Comparison of ENCODE assay signal across 9 cellular contexts in genomic region chr17:64781394-64781793, GRCh38.
DNase-seq lines count a peak whose midpoint lies in the region; ATAC-seq, FAIRE-seq and TF ChIP-seq lines count a peak whose summit lies in the region.
"Had no signal": no experiment of that assay in that cellular context is flagged by ENCODE, and none has a peak within 500 bp of the region (broad histone marks: within the 10 kb centered on the region; RNA-seq: fewer than 3 reads in every experiment).

No MANE protein-coding gene starts in this region.

- H3K4me1 Mint-ChIP-seq in activated naive CD8-positive, alpha-beta T cell treated with anti-CD3 and anti-CD28 coated beads, Interleukin-2, amount 50 U/mL, for 24 hours: peaks cover 34% of the 10 kb centered on the region

- H3K27me3 Mint-ChIP-seq in activated naive CD8-positive, alpha-beta T cell treated with anti-CD3 and anti-CD28 coated beads, Interleukin-2, amount 50 U/mL, for 24 hours: peaks cover 12% of the 10 kb centered on the region

- TF ChIP-seq POLR2A in Peyer's patch (IDR thresholded peaks at IDR 0.05): no peak

- no peak overlapping the region for H3K9ac ChIP-seq in iPS-18a (ENCODE audit: low read length)

- peaks cover 0 to 33% (median 0%) of the 10 kb centered on the region in 3 donors for H3K36me3 ChIP-seq in Peyer's patch
- H3K36me3 ChIP-seq in iPS-18a (ENCODE audit: control insufficient read depth, low read depth, low read length): no peaks in the 10 kb centered on the region

- FAIRE-seq in GM18507 (lab: Jason Lieb, UNC): peak; percentile 52
- FAIRE-seq: islet of Langerhans had no signal

- H3K36me3 Mint-ChIP-seq in activated naive CD8-positive, alpha-beta T cell treated with anti-CD3 and anti-CD28 coated beads, Interleukin-2, amount 50 U/mL, for 24 hours (ENCODE audit: low read depth): no peaks in the 10 kb centered on the region

- no peaks in the 10 kb centered on the region for H3K9me3 Mint-ChIP-seq in activated naive CD8-positive, alpha-beta T cell treated with anti-CD3 and anti-CD28 coated beads, Interleukin-2, amount 50 U/mL, for 24 hours

- no peaks in the 10 kb centered on the region for H3K9me3 ChIP-seq in Peyer's patch
- H3K9me3 ChIP-seq in iPS-18a (ENCODE audit: control insufficient read depth, low read depth, low read length): no peaks in the 10 kb centered on the region

- H3K4me1 ChIP-seq in Peyer's patch (peaks cover 4 to 61% (median 37%) of the 10 kb centered on the region in 4 donors), iPS-18a (ENCODE audit: control insufficient read depth, low read depth, low read length) (peaks cover 17% of the 10 kb centered on the region)

- no peak overlapping the region for H3K27ac Mint-ChIP-seq in activated naive CD8-positive, alpha-beta T cell treated with anti-CD3 and anti-CD28 coated beads, Interleukin-2, amount 50 U/mL, for 24 hours

- H3K27ac ChIP-seq in Peyer's patch: peak overlapping the region; percentile 11 to 48 (median 40)
- H3K27ac ChIP-seq in iPS-18a (ENCODE audit: low read length): no peak overlapping the region

- peak overlapping the region; percentile 35 to 64 (median 48) for H3K4me3 ChIP-seq in Peyer's patch
- H3K4me3 ChIP-seq in iPS-18a (ENCODE audit: low read length): peak overlapping the region; percentile 50

- H3K27me3 ChIP-seq in Peyer's patch (peaks cover 0 to 18% of the 10 kb centered on the region in 2 donors), iPS-18a (ENCODE audit: control insufficient read depth, insufficient read depth, low read length) (peaks cover 73% of the 10 kb centered on the region)

- no peak for TF ChIP-seq CTCF in Peyer's patch (IDR thresholded peaks at IDR 0.05)

- no peak for DNase-seq in GM18507 (ENCODE audit: extremely low spot score, insufficient read length, low read depth)
- peak; percentile 61 to 83 (median 73) for DNase-seq in Peyer's patch
- peak; percentile 58 for DNase-seq in activated naive CD8-positive, alpha-beta T cell treated with anti-CD3 and anti-CD28 coated beads, Interleukin-2, amount 50 U/mL, for 24 hours
- DNase-seq in stimulated activated CD8-positive, alpha-beta memory T cell treated with anti-CD3 and anti-CD28 coated beads, Interleukin-12 subunit alpha, Interleukin-12 subunit beta, amount 100 ng/mL, for 4 hours (ENCODE audit: low read depth): peak; percentile 18
- DNase-seq in cerebellar cortex (ENCODE audit: low spot score): no peak

- ATAC-seq in activated naive CD8-positive, alpha-beta T cell treated with anti-CD3 and anti-CD28 coated beads, Interleukin-2, amount 50 U/mL, for 24 hours: peak; percentile 26
- ATAC-seq in HG02840 (IDR thresholded peaks at IDR 0.05; ENCODE audit: low FRiP score, unreplicated experiment): no peak
- ATAC-seq in GM18870 (IDR thresholded peaks at IDR 0.05; ENCODE audit: unreplicated experiment): no peak

- H3K4me3 Mint-ChIP-seq in activated naive CD8-positive, alpha-beta T cell treated with anti-CD3 and anti-CD28 coated beads, Interleukin-2, amount 50 U/mL, for 24 hours: peak overlapping the region; percentile 60

Comparison
In these comparisons a context has a peak if more than half of its experiments do, and no peak if none do; other contexts are left out.
1. DNase-seq: peak in Peyer's patch (3 of 3), activated naive CD8-positive, alpha-beta T cell treated with anti-CD3 and anti-CD28 coated beads, Interleukin-2, amount 50 U/mL, for 24 hours (single experiment) and stimulated activated CD8-positive, alpha-beta memory T cell treated with anti-CD3 and anti-CD28 coated beads, Interleukin-12 subunit alpha, Interleukin-12 subunit beta, amount 100 ng/mL, for 4 hours (single experiment); none in GM18507 (single experiment) and cerebellar cortex (single experiment).